ENCODE assay signal across 8 cellular contexts in genomic region chr20:64285579-64286427, GRCh38. TPM values are rescaled to one million over a fixed set of nuclear protein-coding genes. Genes with fewer than 3 reads are reported as not detected.
A peak's percentile ranks its signal among the peaks of the same experiment; 100 is the strongest.
DNase-seq lines count a peak whose midpoint lies in the region; ATAC-seq, FAIRE-seq and TF ChIP-seq lines count a peak whose summit lies in the region.
"Not testable (repeated sequence)": the region's sequence is repeated elsewhere in the genome, so short reads cannot be mapped to it uniquely, and the experiment has no call there.

No MANE protein-coding gene starts in this region.

- not testable (repeated sequence) for H3K18ac ChIP-seq in mesendoderm (ENCODE audit: low read length)

- not testable (repeated sequence) for H3K23ac ChIP-seq in mesendoderm (ENCODE audit: low read length)

- not testable (repeated sequence) for FAIRE-seq in D721Med (lab: Jason Lieb, UNC)

- not testable (repeated sequence) for H3K36me3 ChIP-seq in mesendoderm (ENCODE audit: control insufficient read depth, insufficient read depth, low read length)

- H3K4me3 Mint-ChIP-seq in activated CD8-positive, alpha-beta T cell treated with anti-CD3 and anti-CD28 coated beads, Interleukin-2, amount 10 ng/mL, durations not matched to agents 7 days and 5 days, result not testable (repeated sequence)

- not testable (repeated sequence) for H4K5ac ChIP-seq in mesendoderm (ENCODE audit: low read length)

- H3K4me3 ChIP-seq in mesendoderm (ENCODE audit: low read length), result not testable (repeated sequence)

- H3K4me2 ChIP-seq in mesendoderm (ENCODE audit: low read length), result not testable (repeated sequence)

- WGBS in mesendoderm (ENCODE audit: extremely low coverage, insufficient coverage, low lambda C conversion rate), result no CpG with 5 or more reads among the region's 44 CpGs

- H2AK5ac ChIP-seq in mesendoderm (ENCODE audit: low read length), result not testable (repeated sequence)

- H3K4me1 Mint-ChIP-seq in activated CD8-positive, alpha-beta T cell treated with anti-CD3 and anti-CD28 coated beads, Interleukin-2, amount 10 ng/mL, durations not matched to agents 7 days and 5 days (ENCODE audit: low read depth), result not testable (repeated sequence)

- H3K79me2 ChIP-seq in mesendoderm (ENCODE audit: control insufficient read depth, insufficient read depth, low read length), result not testable (repeated sequence)

- H3K27me3 ChIP-seq in mesendoderm (ENCODE audit: insufficient read depth, low read length, poor library complexity), result not testable (repeated sequence)

- TF ChIP-seq CTCF in D721Med (IDR thresholded peaks at IDR 0.05; ENCODE audit: insufficient read depth, missing control alignments), result peak; percentile 35

- not testable (repeated sequence) for H3K27ac Mint-ChIP-seq in activated CD8-positive, alpha-beta T cell treated with anti-CD3 and anti-CD28 coated beads, Interleukin-2, amount 10 ng/mL, durations not matched to agents 7 days and 5 days

- not testable (repeated sequence) for H3K9ac ChIP-seq in mesendoderm (ENCODE audit: low read length)

- ATAC-seq in GM21360 (IDR thresholded peaks at IDR 0.05; ENCODE audit: unreplicated experiment) (peak; percentile 93), HG03460 (IDR thresholded peaks at IDR 0.05; ENCODE audit: unreplicated experiment) (peak; percentile 90)
- ATAC-seq in activated CD8-positive, alpha-beta T cell treated with anti-CD3 and anti-CD28 coated beads, Interleukin-2, amount 10 ng/mL, durations not matched to agents 7 days and 5 days, result peak; percentile 90

- H3K56ac ChIP-seq in mesendoderm (ENCODE audit: low read length), result not testable (repeated sequence)

- not testable (repeated sequence) for H3K36me3 Mint-ChIP-seq in activated CD8-positive, alpha-beta T cell treated with anti-CD3 and anti-CD28 coated beads, Interleukin-2, amount 10 ng/mL, durations not matched to agents 7 days and 5 days (ENCODE audit: low read depth)

- H2BK5ac ChIP-seq in mesendoderm (ENCODE audit: low read length), result not testable (repeated sequence)

- H3K79me1 ChIP-seq in mesendoderm (ENCODE audit: low read length), result not testable (repeated sequence)

- not testable (repeated sequence) for H2BK120ac ChIP-seq in mesendoderm (ENCODE audit: low read depth, low read length)

- H3K27ac ChIP-seq in mesendoderm (ENCODE audit: low read depth, low read length), result not testable (repeated sequence)

- not testable (repeated sequence) for H3K4ac ChIP-seq in mesendoderm (ENCODE audit: low read depth, low read length)

- DNase-seq in D721Med (ENCODE audit: insufficient read length, low spot score), result not testable (repeated sequence)
- peak; percentile 54 for DNase-seq in NK-92 treated with Interleukin-12 subunit alpha and Interleukin-12 subunit beta, amount 100 ng/mL, for 24 hours (lab: John Stamatoyannopoulos, UW)
- DNase-seq in activated CD8-positive, alpha-beta T cell treated with anti-CD3 and anti-CD28 coated beads, Interleukin-2, amount 10 ng/mL, durations not matched to agents 7 days and 5 days, result peak; percentile 85
- DNase-seq in ecto neural progenitor cell (ENCODE audit: low spot score) (peak; percentile 68), mesendoderm (peak; percentile 71)
- DNase-seq in stimulated activated CD8-positive, alpha-beta memory T cell treated with anti-CD3 and anti-CD28 coated beads, Interleukin-15, amount 100 ng/mL, for 48 hours (ENCODE audit: low read depth in 2 of 2), result peak; percentile 92 to 95

- H3K27me3 Mint-ChIP-seq in activated CD8-positive, alpha-beta T cell treated with anti-CD3 and anti-CD28 coated beads, Interleukin-2, amount 10 ng/mL, durations not matched to agents 7 days and 5 days (ENCODE audit: low read depth), result peaks cover 11% of the 10 kb centered on the region

- CTCF ChIA-PET in activated CD8-positive, alpha-beta T cell treated with anti-CD3 and anti-CD28 coated beads, Interleukin-2, amount 10 ng/mL, durations not matched to agents 7 days and 5 days (lab: Charles Lee), result interaction anchor here (0.8 to 3.0 kb wide), 5 partner anchors 10 to 207 kb away, joined by 3 to 32 read pairs (median 4); partner anchors contain the start of genes PCMTD2 and RGS19

- not testable (repeated sequence) for H3K9me3 Mint-ChIP-seq in activated CD8-positive, alpha-beta T cell treated with anti-CD3 and anti-CD28 coated beads, Interleukin-2, amount 10 ng/mL, durations not matched to agents 7 days and 5 days (ENCODE audit: insufficient read depth)

- H4K8ac ChIP-seq in mesendoderm (ENCODE audit: low read depth, low read length), result not testable (repeated sequence)

- H3K4me1 ChIP-seq in mesendoderm (ENCODE audit: control insufficient read depth, low read depth, low read length), result not testable (repeated sequence)

- H2BK15ac ChIP-seq in mesendoderm (replicated peaks; ENCODE audit: low read depth), result not testable (repeated sequence)

- POLR2A ChIA-PET in activated CD8-positive, alpha-beta T cell treated with anti-CD3 and anti-CD28 coated beads, Interleukin-2, amount 10 ng/mL, durations not matched to agents 7 days and 5 days (lab: Charles Lee), result not testable (repeated sequence)

RNA-seq across cellular contexts. Expression of gene PCMTD2, which starts 30.3 kb away (rescaled TPM):
- total RNA-seq in activated CD8-positive, alpha-beta T cell treated with anti-CD3 and anti-CD28 coated beads, Interleukin-2, amount 10 ng/mL, durations not matched to agents 7 days and 5 days, result 10 to 100 TPM; 32.0 to 33.2 TPM
- polyA plus RNA-seq in mesendoderm (2013, experiment 1 of 2), result 26.7 TPM
- polyA plus RNA-seq in mesendoderm (2013, experiment 2 of 2), result 25.1 TPM
